ENCODE assay signal across 38 cellular contexts in the genomic region with DNA sequence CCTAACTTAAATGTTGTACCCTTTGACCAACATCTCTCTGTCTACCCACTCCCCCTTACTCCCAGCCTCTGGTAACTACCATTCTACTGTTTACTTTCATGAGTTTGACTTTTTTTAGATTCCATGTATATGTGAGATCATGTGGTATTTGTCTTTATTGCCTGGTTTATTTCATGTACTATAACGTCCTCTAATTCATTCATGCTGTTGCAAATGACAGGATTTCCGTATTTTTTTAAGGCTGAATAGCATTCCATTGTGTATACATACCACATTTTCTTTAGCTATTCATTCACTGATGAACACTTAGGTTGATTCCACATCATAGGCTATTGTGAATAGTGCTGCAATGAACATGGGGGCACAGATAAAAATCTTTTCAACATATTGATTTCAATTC. TPM values are rescaled to one million over a fixed set of nuclear protein-coding genes. Genes with fewer than 3 reads are reported as not detected.
"Had no signal": no experiment of that assay in that cellular context is flagged by ENCODE, and none has a peak within 500 bp of the region (broad histone marks: within the 10 kb centered on the region; RNA-seq: fewer than 3 reads in every experiment).

No MANE protein-coding gene starts in this region.

- H3K27ac Mint-ChIP-seq: activated CD4-positive, alpha-beta memory T cell treated with anti-CD3 and anti-CD28 coated beads for 36 hours; activated CD4-positive, alpha-beta T cell treated with anti-CD3 and anti-CD28 coated beads for 36 hours; activated naive CD4-positive, alpha-beta T cell treated with anti-CD3 and anti-CD28 coated beads for 36 hours; activated naive CD8-positive, alpha-beta T cell treated with anti-CD3 and anti-CD28 coated beads for 36 hours; activated T-helper 1 cell treated with anti-CD3 and anti-CD28 coated beads, Interleukin-12 subunit alpha, Interleukin-12 subunit beta, Interleukin-2, Interleukin-4 antibody, amounts not matched to agents 30 ng/mL and 10 ng/mL and 1 ng/mL, durations not matched to agents 14 hours and 24 hours and 36 hours; endodermal cell; naive thymus-derived CD4-positive, alpha-beta T cell; stimulated activated memory B cell treated with anti-CD40 and anti-IgM and Interleukin-4, amounts not matched to agents 10 μg/mL and 1 μg/mL and 100 μg/mL, for 72 hours; stimulated activated naive CD8-positive, alpha-beta T cell treated with anti-CD3 and anti-CD28 coated beads, Interleukin-15, amount 100 ng/mL, for 72 hours; T-cell; type B pancreatic cell had no signal

- H3K4me1 Mint-ChIP-seq: activated CD4-positive, alpha-beta T cell treated with anti-CD3 and anti-CD28 coated beads for 36 hours; activated naive CD8-positive, alpha-beta T cell treated with anti-CD3 and anti-CD28 coated beads for 36 hours; T-cell had no signal

- H3K36me3 Mint-ChIP-seq: activated CD4-positive, alpha-beta memory T cell treated with anti-CD3 and anti-CD28 coated beads for 36 hours; activated naive CD8-positive, alpha-beta T cell treated with anti-CD3 and anti-CD28 coated beads for 36 hours; naive thymus-derived CD4-positive, alpha-beta T cell; stimulated activated memory B cell treated with anti-CD40 and anti-IgM and Interleukin-4, amounts not matched to agents 10 μg/mL and 1 μg/mL and 100 μg/mL, for 72 hours; T-cell; type B pancreatic cell had no signal

- ATAC-seq: activated CD4-positive, alpha-beta T cell treated with anti-CD3 and anti-CD28 coated beads for 36 hours; gastroesophageal sphincter; left colon; naive thymus-derived CD4-positive, alpha-beta T cell; pancreas; psoas muscle; stimulated activated memory B cell treated with anti-CD40 and anti-IgM and Interleukin-4, amounts not matched to agents 10 μg/mL and 1 μg/mL and 100 μg/mL, for 72 hours; stimulated activated naive CD8-positive, alpha-beta T cell treated with anti-CD3 and anti-CD28 coated beads, Interleukin-15, amount 100 ng/mL, for 72 hours; T-cell had no signal

- DNase-seq: activated CD4-positive, alpha-beta memory T cell treated with anti-CD3 and anti-CD28 coated beads for 36 hours; activated CD4-positive, alpha-beta T cell treated with anti-CD3 and anti-CD28 coated beads for 36 hours; activated CD4-positive, CD25-positive, alpha-beta regulatory T cell; activated CD8-positive, alpha-beta memory T cell treated with anti-CD3 and anti-CD28 coated beads, Interleukin-2, amount 50 U/mL, for 4 hours; activated effector memory CD4-positive, alpha-beta T cell treated with anti-CD3 and anti-CD28 coated beads, Interleukin-2, amount 50 U/mL, for 16 hours; activated naive CD4-positive, alpha-beta T cell treated with anti-CD3 and anti-CD28 coated beads for 36 hours; activated naive CD8-positive, alpha-beta T cell treated with anti-CD3 and anti-CD28 coated beads for 36 hours; activated T-cell treated with anti-CD3 and anti-CD28 coated beads, Interleukin-2, amount 50 U/mL, for 1 hour; brain microvascular endothelial cell; cortex of kidney; endodermal cell; esophagus squamous epithelium; left colon; midbrain; naive thymus-derived CD4-positive, alpha-beta T cell; nucleus accumbens; pancreas; psoas muscle; stimulated activated CD4-positive, alpha-beta T cell treated with anti-CD3 and anti-CD28 coated beads, Interleukin-1b, Interleukin-23, amount 100 ng/mL, for 48 hours; stimulated activated CD4-positive, alpha-beta T cell treated with anti-CD3 and anti-CD28 coated beads, Interleukin-4, amount 100 ng/mL, for 4 hours; stimulated activated CD8-positive, alpha-beta memory T cell treated with anti-CD3 and anti-CD28 coated beads, Interleukin-4, amount 100 ng/mL, for 48 hours; stimulated activated naive CD8-positive, alpha-beta T cell treated with anti-CD3 and anti-CD28 coated beads, Interleukin-15, amount 100 ng/mL, for 72 hours; substantia nigra; T-cell had no signal

- H3K4me3 Mint-ChIP-seq: activated CD4-positive, alpha-beta memory T cell treated with anti-CD3 and anti-CD28 coated beads for 36 hours; activated CD4-positive, alpha-beta T cell treated with anti-CD3 and anti-CD28 coated beads for 36 hours; activated naive CD4-positive, alpha-beta T cell treated with anti-CD3 and anti-CD28 coated beads for 36 hours; activated naive CD8-positive, alpha-beta T cell treated with anti-CD3 and anti-CD28 coated beads for 36 hours; activated T-helper 1 cell treated with anti-CD3 and anti-CD28 coated beads, Interleukin-12 subunit alpha, Interleukin-12 subunit beta, Interleukin-2, Interleukin-4 antibody, amounts not matched to agents 30 ng/mL and 10 ng/mL and 1 ng/mL, durations not matched to agents 14 hours and 24 hours and 36 hours; endodermal cell; naive thymus-derived CD4-positive, alpha-beta T cell; stimulated activated memory B cell treated with anti-CD40 and anti-IgM and Interleukin-4, amounts not matched to agents 10 μg/mL and 1 μg/mL and 100 μg/mL, for 72 hours; stimulated activated naive CD8-positive, alpha-beta T cell treated with anti-CD3 and anti-CD28 coated beads, Interleukin-15, amount 100 ng/mL, for 72 hours; T-cell; type B pancreatic cell had no signal

- H3K9me3 Mint-ChIP-seq: activated CD4-positive, alpha-beta memory T cell treated with anti-CD3 and anti-CD28 coated beads for 36 hours; activated naive CD4-positive, alpha-beta T cell treated with anti-CD3 and anti-CD28 coated beads for 36 hours; activated naive CD8-positive, alpha-beta T cell treated with anti-CD3 and anti-CD28 coated beads for 36 hours; activated T-helper 1 cell treated with anti-CD3 and anti-CD28 coated beads, Interleukin-12 subunit alpha, Interleukin-12 subunit beta, Interleukin-2, Interleukin-4 antibody, amounts not matched to agents 30 ng/mL and 10 ng/mL and 1 ng/mL, durations not matched to agents 14 hours and 24 hours and 36 hours; naive thymus-derived CD4-positive, alpha-beta T cell; stimulated activated memory B cell treated with anti-CD40 and anti-IgM and Interleukin-4, amounts not matched to agents 10 μg/mL and 1 μg/mL and 100 μg/mL, for 72 hours; stimulated activated naive CD8-positive, alpha-beta T cell treated with anti-CD3 and anti-CD28 coated beads, Interleukin-15, amount 100 ng/mL, for 72 hours; T-cell; type B pancreatic cell had no signal

RNA-seq across cellular contexts. Expression of a gene that starts 32.7 kb away (rescaled TPM):
- total RNA-seq: vagina had no signal

RNA-seq across cellular contexts. Expression of a gene that starts 50.7 kb away (rescaled TPM):
- total RNA-seq: activated CD8-positive, alpha-beta memory T cell treated with anti-CD3 and anti-CD28 coated beads for 36 hours; ascending aorta; cardiac septum; cerebellum; endodermal cell; esophagus squamous epithelium; hepatocyte; left colon; liver; psoas muscle; smooth muscle cell; T-cell; vagina had no signal
- polyA plus RNA-seq: hepatocyte; keratinocyte; liver; naive thymus-derived CD4-positive, alpha-beta T cell; neural cell had no signal
